1 cellular context compared by ENCODE assay signal in the genomic region with DNA sequence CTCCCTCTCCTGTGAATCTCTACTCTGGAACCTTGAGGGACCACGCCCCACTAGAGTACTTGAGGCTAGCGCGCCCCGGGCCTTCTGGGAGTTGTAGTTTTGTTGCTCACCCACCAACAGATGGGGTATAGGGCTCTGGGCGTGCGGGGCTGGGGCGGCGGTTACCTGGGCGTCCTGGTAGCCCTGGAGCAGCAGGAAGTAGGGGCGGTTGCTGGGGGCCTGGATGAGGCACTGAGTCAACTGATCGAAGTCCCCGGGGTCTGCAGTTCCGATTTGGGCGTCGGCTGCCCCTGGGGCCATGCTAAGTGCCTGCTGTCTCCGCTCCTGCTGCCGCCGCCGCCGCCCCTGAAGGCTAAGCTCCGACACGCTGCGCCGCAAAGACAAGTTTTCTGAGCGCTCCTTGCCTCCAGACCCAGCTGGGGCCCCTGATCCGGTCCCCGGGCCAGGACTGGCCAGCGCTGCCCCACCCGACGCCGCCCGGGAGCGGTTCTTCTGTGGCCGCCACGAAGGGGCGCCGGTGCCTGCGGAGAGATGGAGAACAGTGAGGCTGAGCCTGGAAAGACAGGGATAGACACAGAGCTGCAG.
TF ChIP-seq lines count a peak whose summit lies in the region.

No MANE protein-coding gene starts in this region.

TF ChIP-seq in H1, 55 proteins besides CTCF, POLR2A, EP300 and RAD21:
- TF ChIP-seq RBBP5 (IDR thresholded peaks at IDR 0.05; ENCODE audit: borderline replicate concordance, low read depth, low read length) (0 out of 2 replicates have a peak, but pooled peaks have one; percentile 47), NRF1 (IDR thresholded peaks at IDR 0.05; ENCODE audit: low read depth, low read length) (no peak), SIX5 (IDR thresholded peaks at IDR 0.05; ENCODE audit: low read depth, low read length) (peak; percentile 73), YY1 (IDR thresholded peaks at IDR 0.05; ENCODE audit: low read depth, low read length) (peak; percentile 30; the same call in 1 of the 2 replicates), FOSL1 (IDR thresholded peaks at IDR 0.05; ENCODE audit: insufficient read depth, low read depth, low read length) (no peak), CEBPB (IDR thresholded peaks at IDR 0.05; ENCODE audit: low read depth, low read length) (no peak), KDM4A (IDR thresholded peaks at IDR 0.05; ENCODE audit: low read depth, low read length, severe bottlenecking) (peak; percentile 93), CTBP2 (IDR thresholded peaks at IDR 0.05; ENCODE audit: borderline replicate concordance, insufficient read depth, insufficient read length, low read length) (no peak), CBX5 (IDR thresholded peaks at IDR 0.05; ENCODE audit: low read depth, low read length) (no peak), ASH2L (IDR thresholded peaks at IDR 0.05; ENCODE audit: low read length) (peak; percentile 52), TAF1 (IDR thresholded peaks at IDR 0.05; ENCODE audit: low read depth, low read length) (no peak), POLR2AphosphoS5 (IDR thresholded peaks at IDR 0.05; ENCODE audit: low read depth, low read length) (no peak), NANOG (IDR thresholded peaks at IDR 0.05; ENCODE audit: insufficient read depth, low read depth, low read length, poor library complexity, severe bottlenecking) (peak; percentile 43), MAFK (IDR thresholded peaks at IDR 0.05; ENCODE audit: low read depth, low read length) (no peak)
- TF ChIP-seq, protein P1, sequence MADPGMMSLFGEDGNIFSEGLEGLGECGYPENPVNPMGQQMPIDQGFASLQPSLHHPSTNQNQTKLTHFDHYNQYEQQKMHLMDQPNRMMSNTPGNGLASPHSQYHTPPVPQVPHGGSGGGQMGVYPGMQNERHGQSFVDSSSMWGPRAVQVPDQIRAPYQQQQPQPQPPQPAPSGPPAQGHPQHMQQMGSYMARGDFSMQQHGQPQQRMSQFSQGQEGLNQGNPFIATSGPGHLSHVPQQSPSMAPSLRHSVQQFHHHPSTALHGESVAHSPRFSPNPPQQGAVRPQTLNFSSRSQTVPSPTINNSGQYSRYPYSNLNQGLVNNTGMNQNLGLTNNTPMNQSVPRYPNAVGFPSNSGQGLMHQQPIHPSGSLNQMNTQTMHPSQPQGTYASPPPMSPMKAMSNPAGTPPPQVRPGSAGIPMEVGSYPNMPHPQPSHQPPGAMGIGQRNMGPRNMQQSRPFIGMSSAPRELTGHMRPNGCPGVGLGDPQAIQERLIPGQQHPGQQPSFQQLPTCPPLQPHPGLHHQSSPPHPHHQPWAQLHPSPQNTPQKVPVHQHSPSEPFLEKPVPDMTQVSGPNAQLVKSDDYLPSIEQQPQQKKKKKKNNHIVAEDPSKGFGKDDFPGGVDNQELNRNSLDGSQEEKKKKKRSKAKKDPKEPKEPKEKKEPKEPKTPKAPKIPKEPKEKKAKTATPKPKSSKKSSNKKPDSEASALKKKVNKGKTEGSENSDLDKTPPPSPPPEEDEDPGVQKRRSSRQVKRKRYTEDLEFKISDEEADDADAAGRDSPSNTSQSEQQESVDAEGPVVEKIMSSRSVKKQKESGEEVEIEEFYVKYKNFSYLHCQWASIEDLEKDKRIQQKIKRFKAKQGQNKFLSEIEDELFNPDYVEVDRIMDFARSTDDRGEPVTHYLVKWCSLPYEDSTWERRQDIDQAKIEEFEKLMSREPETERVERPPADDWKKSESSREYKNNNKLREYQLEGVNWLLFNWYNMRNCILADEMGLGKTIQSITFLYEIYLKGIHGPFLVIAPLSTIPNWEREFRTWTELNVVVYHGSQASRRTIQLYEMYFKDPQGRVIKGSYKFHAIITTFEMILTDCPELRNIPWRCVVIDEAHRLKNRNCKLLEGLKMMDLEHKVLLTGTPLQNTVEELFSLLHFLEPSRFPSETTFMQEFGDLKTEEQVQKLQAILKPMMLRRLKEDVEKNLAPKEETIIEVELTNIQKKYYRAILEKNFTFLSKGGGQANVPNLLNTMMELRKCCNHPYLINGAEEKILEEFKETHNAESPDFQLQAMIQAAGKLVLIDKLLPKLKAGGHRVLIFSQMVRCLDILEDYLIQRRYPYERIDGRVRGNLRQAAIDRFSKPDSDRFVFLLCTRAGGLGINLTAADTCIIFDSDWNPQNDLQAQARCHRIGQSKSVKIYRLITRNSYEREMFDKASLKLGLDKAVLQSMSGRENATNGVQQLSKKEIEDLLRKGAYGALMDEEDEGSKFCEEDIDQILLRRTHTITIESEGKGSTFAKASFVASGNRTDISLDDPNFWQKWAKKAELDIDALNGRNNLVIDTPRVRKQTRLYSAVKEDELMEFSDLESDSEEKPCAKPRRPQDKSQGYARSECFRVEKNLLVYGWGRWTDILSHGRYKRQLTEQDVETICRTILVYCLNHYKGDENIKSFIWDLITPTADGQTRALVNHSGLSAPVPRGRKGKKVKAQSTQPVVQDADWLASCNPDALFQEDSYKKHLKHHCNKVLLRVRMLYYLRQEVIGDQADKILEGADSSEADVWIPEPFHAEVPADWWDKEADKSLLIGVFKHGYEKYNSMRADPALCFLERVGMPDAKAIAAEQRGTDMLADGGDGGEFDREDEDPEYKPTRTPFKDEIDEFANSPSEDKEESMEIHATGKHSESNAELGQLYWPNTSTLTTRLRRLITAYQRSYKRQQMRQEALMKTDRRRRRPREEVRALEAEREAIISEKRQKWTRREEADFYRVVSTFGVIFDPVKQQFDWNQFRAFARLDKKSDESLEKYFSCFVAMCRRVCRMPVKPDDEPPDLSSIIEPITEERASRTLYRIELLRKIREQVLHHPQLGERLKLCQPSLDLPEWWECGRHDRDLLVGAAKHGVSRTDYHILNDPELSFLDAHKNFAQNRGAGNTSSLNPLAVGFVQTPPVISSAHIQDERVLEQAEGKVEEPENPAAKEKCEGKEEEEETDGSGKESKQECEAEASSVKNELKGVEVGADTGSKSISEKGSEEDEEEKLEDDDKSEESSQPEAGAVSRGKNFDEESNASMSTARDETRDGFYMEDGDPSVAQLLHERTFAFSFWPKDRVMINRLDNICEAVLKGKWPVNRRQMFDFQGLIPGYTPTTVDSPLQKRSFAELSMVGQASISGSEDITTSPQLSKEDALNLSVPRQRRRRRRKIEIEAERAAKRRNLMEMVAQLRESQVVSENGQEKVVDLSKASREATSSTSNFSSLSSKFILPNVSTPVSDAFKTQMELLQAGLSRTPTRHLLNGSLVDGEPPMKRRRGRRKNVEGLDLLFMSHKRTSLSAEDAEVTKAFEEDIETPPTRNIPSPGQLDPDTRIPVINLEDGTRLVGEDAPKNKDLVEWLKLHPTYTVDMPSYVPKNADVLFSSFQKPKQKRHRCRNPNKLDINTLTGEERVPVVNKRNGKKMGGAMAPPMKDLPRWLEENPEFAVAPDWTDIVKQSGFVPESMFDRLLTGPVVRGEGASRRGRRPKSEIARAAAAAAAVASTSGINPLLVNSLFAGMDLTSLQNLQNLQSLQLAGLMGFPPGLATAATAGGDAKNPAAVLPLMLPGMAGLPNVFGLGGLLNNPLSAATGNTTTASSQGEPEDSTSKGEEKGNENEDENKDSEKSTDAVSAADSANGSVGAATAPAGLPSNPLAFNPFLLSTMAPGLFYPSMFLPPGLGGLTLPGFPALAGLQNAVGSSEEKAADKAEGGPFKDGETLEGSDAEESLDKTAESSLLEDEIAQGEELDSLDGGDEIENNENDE (IDR thresholded peaks at IDR 0.05; ENCODE audit: insufficient replicate concordance, low read length): no peak
